ENCODE assay signal across 9 cellular contexts in genomic region chr12:50055831-50056628, GRCh38. TPM values are rescaled to one million over a fixed set of nuclear protein-coding genes. Genes with fewer than 3 reads are reported as not detected.
DNase-seq lines count a peak whose midpoint lies in the region; ATAC-seq and TF ChIP-seq lines count a peak whose summit lies in the region.
"Had no signal": no experiment of that assay in that cellular context is flagged by ENCODE, and none has a peak within 500 bp of the region (broad histone marks: within the 10 kb centered on the region; RNA-seq: fewer than 3 reads in every experiment).

No MANE protein-coding gene starts in this region.

- H3K4me3 Mint-ChIP-seq in CD4-positive, alpha-beta memory T cell, result peak overlapping the region; percentile 43 to 94 (median 77)
- H3K4me3 Mint-ChIP-seq in HFFc6 (peak overlapping the region; percentile 31), osteocyte (ENCODE audit: unreplicated experiment) (peak overlapping the region; percentile 47)
- peak overlapping the region; percentile 89 for H3K4me3 Mint-ChIP-seq in activated T-helper 2 cell treated with anti-CD3 and anti-CD28 coated beads, Interferon-gamma antibody, Interleukin-2, Interleukin-4, amounts not matched to agents 10 μg/mL and 5 μg/mL and 100 μg/mL, durations not matched to agents 14 hours and 24 hours and 36 hours (ENCODE audit: low read depth)

- peak; percentile 51 to 60 (median 54) for DNase-seq in CD4-positive, alpha-beta memory T cell
- DNase-seq in HFFc6, result no peak
- DNase-seq in OCI-M1 (lab: John Stamatoyannopoulos, UW), result peak; percentile 66
- peak; percentile 49 for DNase-seq in activated T-helper 2 cell treated with anti-CD3 and anti-CD28 coated beads, Interferon-gamma antibody, Interleukin-2, Interleukin-4, amounts not matched to agents 10 μg/mL and 5 μg/mL and 100 μg/mL, durations not matched to agents 14 hours and 24 hours and 36 hours (ENCODE audit: low spot score)
- peak; percentile 19 for DNase-seq in foreskin melanocyte
- DNase-seq in osteocyte (ENCODE audit: extremely low spot score, unreplicated experiment), result no peak
- DNase-seq in uterus, result peak in 1 of 2 donors; percentile 36

- TF ChIP-seq POLR2A in uterus (IDR thresholded peaks at IDR 0.05), result no peak

- peak overlapping the region in 1 of 2 donors; percentile 15 for H3K4me3 ChIP-seq in CD4-positive, alpha-beta memory T cell (ENCODE audit: low read length in 2 of 2)
- no peak overlapping the region for H3K4me3 ChIP-seq in uterus

- no peak overlapping the region for H3K27ac Mint-ChIP-seq in CD4-positive, alpha-beta memory T cell
- no peak overlapping the region for H3K27ac Mint-ChIP-seq in HFFc6
- peak overlapping the region; percentile 25 for H3K27ac Mint-ChIP-seq in activated T-helper 2 cell treated with anti-CD3 and anti-CD28 coated beads, Interferon-gamma antibody, Interleukin-2, Interleukin-4, amounts not matched to agents 10 μg/mL and 5 μg/mL and 100 μg/mL, durations not matched to agents 14 hours and 24 hours and 36 hours
- no peak overlapping the region for H3K27ac Mint-ChIP-seq in osteocyte (ENCODE audit: unreplicated experiment)

- peaks cover 22% of the 10 kb centered on the region for H3K27me3 ChIP-seq in CD4-positive, alpha-beta memory T cell (ENCODE audit: insufficient read depth, low read length)
- H3K27me3 ChIP-seq in uterus, result no peaks in the 10 kb centered on the region

- H3K4me1 Mint-ChIP-seq in CD4-positive, alpha-beta memory T cell, result peaks cover 17 to 34% (median 24%) of the 10 kb centered on the region in 4 donors
- H3K4me1 Mint-ChIP-seq in HFFc6 (ENCODE audit: low read depth), result peaks cover 24% of the 10 kb centered on the region
- H3K4me1 Mint-ChIP-seq in activated T-helper 2 cell treated with anti-CD3 and anti-CD28 coated beads, Interferon-gamma antibody, Interleukin-2, Interleukin-4, amounts not matched to agents 10 μg/mL and 5 μg/mL and 100 μg/mL, durations not matched to agents 14 hours and 24 hours and 36 hours (ENCODE audit: low read depth), result peaks cover 33% of the 10 kb centered on the region
- H3K4me1 Mint-ChIP-seq in osteocyte (ENCODE audit: unreplicated experiment), result peaks cover 15% of the 10 kb centered on the region

- H3K27ac ChIP-seq in CD4-positive, alpha-beta memory T cell (ENCODE audit: low read depth, low read length), result no peak overlapping the region
- no peak overlapping the region for H3K27ac ChIP-seq in uterus
- H3K27ac ChIP-seq: SK-N-MC had no signal

- H3K36me3 Mint-ChIP-seq in CD4-positive, alpha-beta memory T cell, result no peaks in the 10 kb centered on the region
- H3K36me3 Mint-ChIP-seq in HFFc6 (ENCODE audit: low read depth) (no peaks in the 10 kb centered on the region), osteocyte (ENCODE audit: unreplicated experiment) (no peaks in the 10 kb centered on the region)
- H3K36me3 Mint-ChIP-seq in activated T-helper 2 cell treated with anti-CD3 and anti-CD28 coated beads, Interferon-gamma antibody, Interleukin-2, Interleukin-4, amounts not matched to agents 10 μg/mL and 5 μg/mL and 100 μg/mL, durations not matched to agents 14 hours and 24 hours and 36 hours (ENCODE audit: low read depth), result peaks cover 10% of the 10 kb centered on the region

- intact Hi-C loops in CD4-positive, alpha-beta memory T cell (cut with micrococcal nuclease), result loop anchor here (2.0 to 10.0 kb wide), 3 partner anchors 17 to 279 kb away; no protein-coding TSS in a partner anchor
- intact Hi-C loops in activated T-helper 2 cell treated with anti-CD3 and anti-CD28 coated beads, Interferon-gamma antibody, Interleukin-2, Interleukin-4, amounts not matched to agents 10 μg/mL and 5 μg/mL and 100 μg/mL, durations not matched to agents 14 hours and 24 hours and 36 hours (cut with micrococcal nuclease), result loop anchor here (1.0 kb wide), 3 partner anchors 17 to 189 kb away; no protein-coding TSS in a partner anchor
- intact Hi-C loops in uterus (cut with DNase I; ENCODE audit: low total_unique reads), result no loop called here

- peaks cover 24% of the 10 kb centered on the region for H3K4me1 ChIP-seq in CD4-positive, alpha-beta memory T cell (ENCODE audit: insufficient read depth, low read length)
- H3K4me1 ChIP-seq in uterus, result peaks cover 0 to 6% of the 10 kb centered on the region in 2 donors

- TF ChIP-seq CTCF in HFFc6 (IDR thresholded peaks at IDR 0.05) (peak; percentile 92), osteocyte (IDR thresholded peaks at IDR 0.05) (peak; percentile 99), uterus (IDR thresholded peaks at IDR 0.05) (peak; percentile 76 to 94 (median 86))

- H3K9me3 ChIP-seq in CD4-positive, alpha-beta memory T cell (ENCODE audit: control insufficient read depth in 1 of 2, low read length in 2 of 2), result no peaks in the 10 kb centered on the region
- no peaks in the 10 kb centered on the region for H3K9me3 ChIP-seq in uterus

- CTCF ChIA-PET in CD4-positive, alpha-beta memory T cell (lab: Charles Lee; ENCODE audit: partially characterized antibody), result interaction anchor here (0.8 to 4.5 kb wide), 18 partner anchors 8 to 770 kb away, joined by 3 to 75 read pairs (median 4); partner anchors contain the start of gene RACGAP1

- H3K9me3 Mint-ChIP-seq in CD4-positive, alpha-beta memory T cell, result no peaks in the 10 kb centered on the region
- H3K9me3 Mint-ChIP-seq in HFFc6 (no peaks in the 10 kb centered on the region), osteocyte (ENCODE audit: unreplicated experiment) (no peaks in the 10 kb centered on the region)
- H3K9me3 Mint-ChIP-seq in activated T-helper 2 cell treated with anti-CD3 and anti-CD28 coated beads, Interferon-gamma antibody, Interleukin-2, Interleukin-4, amounts not matched to agents 10 μg/mL and 5 μg/mL and 100 μg/mL, durations not matched to agents 14 hours and 24 hours and 36 hours, result no peaks in the 10 kb centered on the region

- POLR2A ChIA-PET in CD4-positive, alpha-beta memory T cell (lab: Charles Lee; ENCODE audit: partially characterized antibody), result interaction anchor here (1.8 to 2.0 kb wide), 2 partner anchors 56 to 89 kb away, joined by 4 to 6 read pairs; partner anchors contain the start of gene COX14

- peaks cover 45 to 61% of the 10 kb centered on the region in 2 donors for H3K27me3 Mint-ChIP-seq in CD4-positive, alpha-beta memory T cell
- H3K27me3 Mint-ChIP-seq in HFFc6 (ENCODE audit: insufficient read depth) (peaks cover 29% of the 10 kb centered on the region), osteocyte (ENCODE audit: unreplicated experiment) (peaks cover 35% of the 10 kb centered on the region)
- H3K27me3 Mint-ChIP-seq in activated T-helper 2 cell treated with anti-CD3 and anti-CD28 coated beads, Interferon-gamma antibody, Interleukin-2, Interleukin-4, amounts not matched to agents 10 μg/mL and 5 μg/mL and 100 μg/mL, durations not matched to agents 14 hours and 24 hours and 36 hours (ENCODE audit: low read depth), result peaks cover 34% of the 10 kb centered on the region

- no peak for ATAC-seq in HG03097 (IDR thresholded peaks at IDR 0.05; ENCODE audit: low FRiP score, unreplicated experiment)

- no peaks in the 10 kb centered on the region for H3K36me3 ChIP-seq in CD4-positive, alpha-beta memory T cell (ENCODE audit: insufficient read depth, low read length)
- no peaks in the 10 kb centered on the region for H3K36me3 ChIP-seq in uterus

RNA-seq across cellular contexts. Expression of gene ASIC1, which starts 1.4 kb away (rescaled TPM):
- total RNA-seq in CD4-positive, alpha-beta memory T cell, result under 1 TPM; 0.08 to 0.26 TPM
- polyA plus RNA-seq in CD4-positive, alpha-beta memory T cell, result not detected
- 1 to 10 TPM; 1.3 to 2.4 (median 1.6) TPM for total RNA-seq in HFFc6 (2021; fragmentation: NEBNext Ultra II Directional; extraction: Animal tissue kit (Norgen Biotek cat#: 25700))
- 20.4 and 20.7 TPM in 2 replicates for total RNA-seq in activated T-helper 2 cell treated with anti-CD3 and anti-CD28 coated beads, Interferon-gamma antibody, Interleukin-2, Interleukin-4, amounts not matched to agents 10 μg/mL and 5 μg/mL and 100 μg/mL, durations not matched to agents 14 hours and 24 hours and 36 hours
- total RNA-seq in osteocyte (2.1 and 3.0 TPM in 2 replicates), uterus (1 to 10 TPM in 2 of 4 donors, not detected in 2; 3.5 to 5.6 TPM)

RNA-seq across cellular contexts. Expression of gene SMARCD1, which starts 29.1 kb away (rescaled TPM):
- total RNA-seq in CD4-positive, alpha-beta memory T cell, result 10 to 100 TPM; 56.9 to 64.5 TPM
- polyA plus RNA-seq in CD4-positive, alpha-beta memory T cell, result 10 to 100 TPM; 13.0 to 17.1 TPM
- 10 to 100 TPM; 37.6 to 59.1 (median 44.2) TPM for total RNA-seq in HFFc6 (2021; fragmentation: NEBNext Ultra II Directional; extraction: Animal tissue kit (Norgen Biotek cat#: 25700))
- 71.5 and 76.8 TPM in 2 replicates for total RNA-seq in activated T-helper 2 cell treated with anti-CD3 and anti-CD28 coated beads, Interferon-gamma antibody, Interleukin-2, Interleukin-4, amounts not matched to agents 10 μg/mL and 5 μg/mL and 100 μg/mL, durations not matched to agents 14 hours and 24 hours and 36 hours
- total RNA-seq in osteocyte (61.4 and 66.7 TPM in 2 replicates), uterus (10 to 100 TPM in 3 of 4 donors, 1 to 10 TPM in 1; 4.1 to 54.6 (median 39.6) TPM)

RNA-seq across cellular contexts. Expression of gene RACGAP1, which starts 30.7 kb away (rescaled TPM):
- 10 to 100 TPM in 1 of 2 experiments, 1 to 10 TPM in 1; 8.5 to 10.4 TPM for total RNA-seq in CD4-positive, alpha-beta memory T cell
- 10 to 100 TPM; 11.8 to 14.7 TPM for polyA plus RNA-seq in CD4-positive, alpha-beta memory T cell
- total RNA-seq in HFFc6 (2021; fragmentation: NEBNext Ultra II Directional; extraction: Animal tissue kit (Norgen Biotek cat#: 25700)), result 100 to 1,000 TPM in 5 of 6 experiments, 10 to 100 TPM in 1; 52.6 to 119 (median 104) TPM
- 77.8 and 82.8 TPM in 2 replicates for total RNA-seq in activated T-helper 2 cell treated with anti-CD3 and anti-CD28 coated beads, Interferon-gamma antibody, Interleukin-2, Interleukin-4, amounts not matched to agents 10 μg/mL and 5 μg/mL and 100 μg/mL, durations not matched to agents 14 hours and 24 hours and 36 hours
- total RNA-seq in osteocyte, result 25.9 and 28.3 TPM in 2 replicates
- total RNA-seq in uterus, result 10 to 100 TPM in 1 of 4 donors, 1 to 10 TPM in 3; 8.5 to 57.8 (median 9.3) TPM

RNA-seq across cellular contexts. Expression of gene GPD1, which starts 47.8 kb away (rescaled TPM):
- 1 to 10 TPM; 1.1 to 2.0 TPM for total RNA-seq in CD4-positive, alpha-beta memory T cell
- not detected for polyA plus RNA-seq in CD4-positive, alpha-beta memory T cell
- under 1 TPM in 1 of 6 experiments, not detected in 5; 0.20 TPM for total RNA-seq in HFFc6 (2021; fragmentation: NEBNext Ultra II Directional; extraction: Animal tissue kit (Norgen Biotek cat#: 25700))
- 0.76 and 0.87 TPM in 2 replicates for total RNA-seq in activated T-helper 2 cell treated with anti-CD3 and anti-CD28 coated beads, Interferon-gamma antibody, Interleukin-2, Interleukin-4, amounts not matched to agents 10 μg/mL and 5 μg/mL and 100 μg/mL, durations not matched to agents 14 hours and 24 hours and 36 hours
- total RNA-seq in osteocyte (0.43 TPM in 1 of 2 replicates, not detected in the other), uterus (not detected)

RNA-seq across cellular contexts. Expression of gene COX14, which starts 56.0 kb away (rescaled TPM):
- total RNA-seq in CD4-positive, alpha-beta memory T cell, result 10 to 100 TPM; 53.3 to 61.6 TPM
- polyA plus RNA-seq in CD4-positive, alpha-beta memory T cell, result 100 to 1,000 TPM; 253 to 354 TPM
- total RNA-seq in HFFc6 (2021; fragmentation: NEBNext Ultra II Directional; extraction: Animal tissue kit (Norgen Biotek cat#: 25700)), result 10 to 100 TPM; 44.4 to 77.8 (median 53.4) TPM
- total RNA-seq in activated T-helper 2 cell treated with anti-CD3 and anti-CD28 coated beads, Interferon-gamma antibody, Interleukin-2, Interleukin-4, amounts not matched to agents 10 μg/mL and 5 μg/mL and 100 μg/mL, durations not matched to agents 14 hours and 24 hours and 36 hours, result 38.1 and 43.5 TPM in 2 replicates
- total RNA-seq in osteocyte (41.5 and 54.9 TPM in 2 replicates), uterus (100 to 1,000 TPM in 1 of 4 donors, 10 to 100 TPM in 3; 14.3 to 121 (median 45.4) TPM)

Comparison
In these comparisons a context has a peak if more than half of its experiments do, and no peak if none do; other contexts are left out.
1. DNase-seq: peak in CD4-positive, alpha-beta memory T cell (5 of 5), OCI-M1 (single experiment), activated T-helper 2 cell treated with anti-CD3 and anti-CD28 coated beads, Interferon-gamma antibody, Interleukin-2, Interleukin-4, amounts not matched to agents 10 μg/mL and 5 μg/mL and 100 μg/mL, durations not matched to agents 14 hours and 24 hours and 36 hours (single experiment) and foreskin melanocyte (single experiment); none in HFFc6 (single experiment) and osteocyte (single experiment).
2. H3K4me3 Mint-ChIP-seq: peak in every context shown above with its lines; median percentile 89 in activated T-helper 2 cell treated with anti-CD3 and anti-CD28 coated beads, Interferon-gamma antibody, Interleukin-2, Interleukin-4, amounts not matched to agents 10 μg/mL and 5 μg/mL and 100 μg/mL, durations not matched to agents 14 hours and 24 hours and 36 hours; 77 in CD4-positive, alpha-beta memory T cell; 47 in osteocyte; 31 in HFFc6.
3. Peak in every context shown above with its lines, with median percentiles within 50 percentile points of each other: CTCF ChIP-seq.